Comparison of ENCODE assay signal across 25 cellular contexts in genomic region chr12:129840145-129840884, GRCh38.
"Had no signal": no experiment of that assay in that cellular context is flagged by ENCODE, and none has a peak within 500 bp of the region (broad histone marks: within the 10 kb centered on the region; RNA-seq: fewer than 3 reads in every experiment).

No MANE protein-coding gene starts in this region.

- H3K9me3 Mint-ChIP-seq: dendritic cell treated with granulocyte-macrophage colony-stimulating factor and Interleukin-4, amounts not matched to agents 40 ng/mL and 50 ng/mL, for 4 days; effector memory CD8-positive, alpha-beta T cell; endodermal cell had no signal

- H3K27me3 Mint-ChIP-seq: dendritic cell treated with granulocyte-macrophage colony-stimulating factor and Interleukin-4, amounts not matched to agents 40 ng/mL and 50 ng/mL, for 4 days; effector memory CD8-positive, alpha-beta T cell had no signal

- H3K27me3 ChIP-seq: colonic mucosa, foreskin keratinocyte, gastrocnemius medialis had no signal

- DNase-seq: colonic mucosa; cortex of kidney; dermis blood vessel endothelial cell; dorsolateral prefrontal cortex; effector CD4-positive, alpha-beta T cell; effector CD8-positive, alpha-beta T cell; effector memory CD4-positive, alpha-beta T cell; effector memory CD8-positive, alpha-beta T cell; endodermal cell; erythroblast; esophagus squamous epithelium; foreskin fibroblast; foreskin keratinocyte; foreskin melanocyte; gastrocnemius medialis; glutamatergic neuron; head of caudate nucleus; heart left ventricle; heart right ventricle had no signal

- ATAC-seq: effector memory CD8-positive, alpha-beta T cell; esophagus mucosa; foreskin keratinocyte; gastrocnemius medialis; gastroesophageal sphincter; heart left ventricle; heart right ventricle had no signal

- H3K4me3 Mint-ChIP-seq: dendritic cell treated with granulocyte-macrophage colony-stimulating factor and Interleukin-4, amounts not matched to agents 40 ng/mL and 50 ng/mL, for 4 days; effector memory CD8-positive, alpha-beta T cell; endodermal cell had no signal

- H3K27ac ChIP-seq: colonic mucosa, coronary artery, dorsolateral prefrontal cortex, epithelial cell of prostate, esophagus muscularis mucosa, esophagus squamous epithelium, foreskin keratinocyte, gastrocnemius medialis, gastroesophageal sphincter, heart left ventricle, heart right ventricle had no signal

- H3K4me3 ChIP-seq: colonic mucosa, coronary artery, dorsolateral prefrontal cortex, esophagus muscularis mucosa, esophagus squamous epithelium, gastrocnemius medialis, gastroesophageal sphincter, heart left ventricle, heart right ventricle had no signal

- H3K4me1 ChIP-seq: colonic mucosa, esophagus muscularis mucosa, esophagus squamous epithelium, foreskin keratinocyte, gastrocnemius medialis, gastroesophageal sphincter, heart left ventricle, heart right ventricle had no signal

- H3K36me3 ChIP-seq: colonic mucosa, esophagus muscularis mucosa, esophagus squamous epithelium, gastrocnemius medialis, gastroesophageal sphincter, heart left ventricle, heart right ventricle had no signal

- H3K27ac Mint-ChIP-seq: dendritic cell treated with granulocyte-macrophage colony-stimulating factor and Interleukin-4, amounts not matched to agents 40 ng/mL and 50 ng/mL, for 4 days; effector memory CD8-positive, alpha-beta T cell; endodermal cell had no signal
